In the genomic region with DNA sequence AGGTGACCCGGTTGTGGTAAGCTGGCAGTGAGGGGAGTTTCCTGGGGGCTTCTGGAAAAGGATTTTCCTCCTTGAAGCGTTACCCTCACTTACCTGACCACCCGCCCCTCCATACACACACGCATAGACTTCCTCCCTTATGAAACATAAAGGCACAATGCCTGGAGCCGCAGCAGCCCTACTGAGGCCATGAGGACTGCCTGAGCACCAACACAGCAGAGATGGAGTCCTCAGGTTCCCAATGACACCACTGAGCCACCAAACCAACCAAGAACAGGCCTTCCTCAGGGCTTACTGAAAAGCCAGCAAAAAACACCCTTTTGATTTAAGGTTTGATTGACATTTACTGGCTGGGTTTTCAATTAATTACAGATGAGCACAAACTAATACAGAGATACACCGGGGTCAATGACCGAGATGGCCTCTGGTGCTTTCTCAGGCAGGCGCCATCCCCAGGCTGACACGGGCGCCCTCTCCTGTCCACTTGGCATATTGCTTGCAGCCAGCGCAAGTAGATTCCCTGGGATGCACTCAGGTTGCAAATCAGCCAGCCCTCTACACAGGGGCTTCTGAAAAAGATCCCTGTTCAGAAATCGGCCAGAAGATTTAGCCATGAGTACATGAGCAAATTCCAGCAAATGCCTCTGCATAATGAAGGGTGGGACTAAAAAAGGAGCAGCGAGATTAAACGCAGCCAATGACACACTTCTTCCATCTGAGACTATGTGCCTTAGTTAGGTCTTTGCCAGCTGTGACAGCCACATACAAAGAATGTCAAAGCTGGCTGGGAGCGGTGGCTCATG, we compare ENCODE assay signal across 1 cellular context.
A peak's percentile ranks its signal among the peaks of the same experiment; 100 is the strongest.
TF ChIP-seq lines count a peak whose summit lies in the region.

No MANE protein-coding gene starts in this region.

TF ChIP-seq in K562, 482 proteins besides CTCF, POLR2A, EP300 and RAD21 (continues in another document):
- TF ChIP-seq, protein P1, sequence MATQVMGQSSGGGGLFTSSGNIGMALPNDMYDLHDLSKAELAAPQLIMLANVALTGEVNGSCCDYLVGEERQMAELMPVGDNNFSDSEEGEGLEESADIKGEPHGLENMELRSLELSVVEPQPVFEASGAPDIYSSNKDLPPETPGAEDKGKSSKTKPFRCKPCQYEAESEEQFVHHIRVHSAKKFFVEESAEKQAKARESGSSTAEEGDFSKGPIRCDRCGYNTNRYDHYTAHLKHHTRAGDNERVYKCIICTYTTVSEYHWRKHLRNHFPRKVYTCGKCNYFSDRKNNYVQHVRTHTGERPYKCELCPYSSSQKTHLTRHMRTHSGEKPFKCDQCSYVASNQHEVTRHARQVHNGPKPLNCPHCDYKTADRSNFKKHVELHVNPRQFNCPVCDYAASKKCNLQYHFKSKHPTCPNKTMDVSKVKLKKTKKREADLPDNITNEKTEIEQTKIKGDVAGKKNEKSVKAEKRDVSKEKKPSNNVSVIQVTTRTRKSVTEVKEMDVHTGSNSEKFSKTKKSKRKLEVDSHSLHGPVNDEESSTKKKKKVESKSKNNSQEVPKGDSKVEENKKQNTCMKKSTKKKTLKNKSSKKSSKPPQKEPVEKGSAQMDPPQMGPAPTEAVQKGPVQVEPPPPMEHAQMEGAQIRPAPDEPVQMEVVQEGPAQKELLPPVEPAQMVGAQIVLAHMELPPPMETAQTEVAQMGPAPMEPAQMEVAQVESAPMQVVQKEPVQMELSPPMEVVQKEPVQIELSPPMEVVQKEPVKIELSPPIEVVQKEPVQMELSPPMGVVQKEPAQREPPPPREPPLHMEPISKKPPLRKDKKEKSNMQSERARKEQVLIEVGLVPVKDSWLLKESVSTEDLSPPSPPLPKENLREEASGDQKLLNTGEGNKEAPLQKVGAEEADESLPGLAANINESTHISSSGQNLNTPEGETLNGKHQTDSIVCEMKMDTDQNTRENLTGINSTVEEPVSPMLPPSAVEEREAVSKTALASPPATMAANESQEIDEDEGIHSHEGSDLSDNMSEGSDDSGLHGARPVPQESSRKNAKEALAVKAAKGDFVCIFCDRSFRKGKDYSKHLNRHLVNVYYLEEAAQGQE (CRISPR knock-in tag; IDR thresholded peaks at IDR 0.05; ENCODE audit: low read depth): no peak
- TF ChIP-seq ZNF175 (CRISPR knock-in tag; IDR thresholded peaks at IDR 0.05; ENCODE audit: low read depth) (no peak), ETV6 (IDR thresholded peaks at IDR 0.05; ENCODE audit: borderline replicate concordance in 1 of 2, low read depth in 2 of 2, low read length in 1 of 2) (no peak), ETV6 (CRISPR knock-in tag; IDR thresholded peaks at IDR 0.05; ENCODE audit: borderline replicate concordance) (peak; percentile 32; the same call in 1 of the 2 replicates), BDP1 (IDR thresholded peaks at IDR 0.05; ENCODE audit: insufficient read depth, insufficient read length) (no peak), ZC3H8 (IDR thresholded peaks at IDR 0.05) (no peak), PURB (CRISPR knock-in tag; IDR thresholded peaks at IDR 0.05; ENCODE audit: low read depth) (no peak), RB1 (IDR thresholded peaks at IDR 0.05; ENCODE audit: low read depth) (0 out of 2 replicates have a peak, but pooled peaks have one; percentile 49), CHD2 (IDR thresholded peaks at IDR 0.05; ENCODE audit: low read depth, low read length) (no peak), HNRNPUL1 (IDR thresholded peaks at IDR 0.05; ENCODE audit: low read length) (no peak), KDM1A (IDR thresholded peaks at IDR 0.05) (no peak), HCFC1 (IDR thresholded peaks at IDR 0.05; ENCODE audit: low read depth, low read length) (no peak), PML (IDR thresholded peaks at IDR 0.05; ENCODE audit: low read length) (no peak), TEAD1 (CRISPR knock-in tag; IDR thresholded peaks at IDR 0.05) (peak in 1 of 2 experiments; percentile 41; a peak in 1 of 4 replicates), HLTF (IDR thresholded peaks at IDR 0.05) (no peak), CBFA2T2 (conservative IDR thresholded peaks at IDR 0.05) (no peak), RFX1 (IDR thresholded peaks at IDR 0.05) (no peak), TGIF2 (CRISPR knock-in tag; IDR thresholded peaks at IDR 0.05) (no peak), SMARCA5 (IDR thresholded peaks at IDR 0.05) (peak; percentile 74), ZNF644 (tag; IDR thresholded peaks at IDR 0.05; ENCODE audit: low read depth) (no peak), ZNF212 (CRISPR knock-in tag; IDR thresholded peaks at IDR 0.05) (no peak), JUND (IDR thresholded peaks at IDR 0.05; ENCODE audit: borderline replicate concordance, low read depth, low read length) (no peak), JUND (tag; IDR thresholded peaks at IDR 0.05; ENCODE audit: borderline replicate concordance, low read depth, low read length) (no peak), ZKSCAN3 (CRISPR knock-in tag; IDR thresholded peaks at IDR 0.05) (no peak), HNRNPH1 (optimal IDR thresholded peaks at IDR 0.05; ENCODE audit: low read depth, low read length) (no peak), ESRRA (IDR thresholded peaks at IDR 0.05; ENCODE audit: borderline replicate concordance, low read depth) (no peak), MYC (IDR thresholded peaks at IDR 0.05; ENCODE audit: low read depth, low read length) (0 out of 2 replicates have a peak, but pooled peaks have one; percentile 20), MYC (CRISPR knock-in tag; IDR thresholded peaks at IDR 0.05; ENCODE audit: borderline replicate concordance, low read depth) (no peak), ZNF586 (CRISPR knock-in tag; conservative IDR thresholded peaks at IDR 0.05) (no peak), YY1 (IDR thresholded peaks at IDR 0.05; ENCODE audit: borderline replicate concordance in 1 of 3, control insufficient read depth in 1 of 3, extremely low read depth in 1 of 3, insufficient read depth in 3 of 3, insufficient read length in 1 of 3, insufficient replicate concordance in 2 of 3, low read depth in 1 of 3, low read length in 2 of 3) (peak in 1 of 3 experiments; percentile 72)
- TF ChIP-seq, protein P2, sequence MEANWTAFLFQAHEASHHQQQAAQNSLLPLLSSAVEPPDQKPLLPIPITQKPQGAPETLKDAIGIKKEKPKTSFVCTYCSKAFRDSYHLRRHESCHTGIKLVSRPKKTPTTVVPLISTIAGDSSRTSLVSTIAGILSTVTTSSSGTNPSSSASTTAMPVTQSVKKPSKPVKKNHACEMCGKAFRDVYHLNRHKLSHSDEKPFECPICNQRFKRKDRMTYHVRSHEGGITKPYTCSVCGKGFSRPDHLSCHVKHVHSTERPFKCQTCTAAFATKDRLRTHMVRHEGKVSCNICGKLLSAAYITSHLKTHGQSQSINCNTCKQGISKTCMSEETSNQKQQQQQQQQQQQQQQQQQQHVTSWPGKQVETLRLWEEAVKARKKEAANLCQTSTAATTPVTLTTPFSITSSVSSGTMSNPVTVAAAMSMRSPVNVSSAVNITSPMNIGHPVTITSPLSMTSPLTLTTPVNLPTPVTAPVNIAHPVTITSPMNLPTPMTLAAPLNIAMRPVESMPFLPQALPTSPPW (CRISPR knock-in tag; IDR thresholded peaks at IDR 0.05): no peak
- TF ChIP-seq, protein P3, sequence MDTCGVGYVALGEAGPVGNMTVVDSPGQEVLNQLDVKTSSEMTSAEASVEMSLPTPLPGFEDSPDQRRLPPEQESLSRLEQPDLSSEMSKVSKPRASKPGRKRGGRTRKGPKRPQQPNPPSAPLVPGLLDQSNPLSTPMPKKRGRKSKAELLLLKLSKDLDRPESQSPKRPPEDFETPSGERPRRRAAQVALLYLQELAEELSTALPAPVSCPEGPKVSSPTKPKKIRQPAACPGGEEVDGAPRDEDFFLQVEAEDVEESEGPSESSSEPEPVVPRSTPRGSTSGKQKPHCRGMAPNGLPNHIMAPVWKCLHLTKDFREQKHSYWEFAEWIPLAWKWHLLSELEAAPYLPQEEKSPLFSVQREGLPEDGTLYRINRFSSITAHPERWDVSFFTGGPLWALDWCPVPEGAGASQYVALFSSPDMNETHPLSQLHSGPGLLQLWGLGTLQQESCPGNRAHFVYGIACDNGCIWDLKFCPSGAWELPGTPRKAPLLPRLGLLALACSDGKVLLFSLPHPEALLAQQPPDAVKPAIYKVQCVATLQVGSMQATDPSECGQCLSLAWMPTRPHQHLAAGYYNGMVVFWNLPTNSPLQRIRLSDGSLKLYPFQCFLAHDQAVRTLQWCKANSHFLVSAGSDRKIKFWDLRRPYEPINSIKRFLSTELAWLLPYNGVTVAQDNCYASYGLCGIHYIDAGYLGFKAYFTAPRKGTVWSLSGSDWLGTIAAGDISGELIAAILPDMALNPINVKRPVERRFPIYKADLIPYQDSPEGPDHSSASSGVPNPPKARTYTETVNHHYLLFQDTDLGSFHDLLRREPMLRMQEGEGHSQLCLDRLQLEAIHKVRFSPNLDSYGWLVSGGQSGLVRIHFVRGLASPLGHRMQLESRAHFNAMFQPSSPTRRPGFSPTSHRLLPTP (IDR thresholded peaks at IDR 0.05; ENCODE audit: borderline replicate concordance, extremely low read depth, insufficient read length): no peak
- TF ChIP-seq, protein P4, sequence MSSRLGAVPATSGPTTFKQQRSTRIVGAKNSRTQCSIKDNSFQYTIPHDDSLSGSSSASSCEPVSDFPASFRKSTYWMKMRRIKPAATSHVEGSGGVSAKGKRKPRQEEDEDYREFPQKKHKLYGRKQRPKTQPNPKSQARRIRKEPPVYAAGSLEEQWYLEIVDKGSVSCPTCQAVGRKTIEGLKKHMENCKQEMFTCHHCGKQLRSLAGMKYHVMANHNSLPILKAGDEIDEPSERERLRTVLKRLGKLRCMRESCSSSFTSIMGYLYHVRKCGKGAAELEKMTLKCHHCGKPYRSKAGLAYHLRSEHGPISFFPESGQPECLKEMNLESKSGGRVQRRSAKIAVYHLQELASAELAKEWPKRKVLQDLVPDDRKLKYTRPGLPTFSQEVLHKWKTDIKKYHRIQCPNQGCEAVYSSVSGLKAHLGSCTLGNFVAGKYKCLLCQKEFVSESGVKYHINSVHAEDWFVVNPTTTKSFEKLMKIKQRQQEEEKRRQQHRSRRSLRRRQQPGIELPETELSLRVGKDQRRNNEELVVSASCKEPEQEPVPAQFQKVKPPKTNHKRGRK (tag; IDR thresholded peaks at IDR 0.05): no peak
- TF ChIP-seq, protein P5, sequence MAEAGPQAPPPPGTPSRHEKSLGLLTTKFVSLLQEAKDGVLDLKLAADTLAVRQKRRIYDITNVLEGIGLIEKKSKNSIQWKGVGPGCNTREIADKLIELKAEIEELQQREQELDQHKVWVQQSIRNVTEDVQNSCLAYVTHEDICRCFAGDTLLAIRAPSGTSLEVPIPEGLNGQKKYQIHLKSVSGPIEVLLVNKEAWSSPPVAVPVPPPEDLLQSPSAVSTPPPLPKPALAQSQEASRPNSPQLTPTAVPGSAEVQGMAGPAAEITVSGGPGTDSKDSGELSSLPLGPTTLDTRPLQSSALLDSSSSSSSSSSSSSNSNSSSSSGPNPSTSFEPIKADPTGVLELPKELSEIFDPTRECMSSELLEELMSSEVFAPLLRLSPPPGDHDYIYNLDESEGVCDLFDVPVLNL (CRISPR knock-in tag; IDR thresholded peaks at IDR 0.05; ENCODE audit: low read depth): no peak
- TF ChIP-seq, protein P6, sequence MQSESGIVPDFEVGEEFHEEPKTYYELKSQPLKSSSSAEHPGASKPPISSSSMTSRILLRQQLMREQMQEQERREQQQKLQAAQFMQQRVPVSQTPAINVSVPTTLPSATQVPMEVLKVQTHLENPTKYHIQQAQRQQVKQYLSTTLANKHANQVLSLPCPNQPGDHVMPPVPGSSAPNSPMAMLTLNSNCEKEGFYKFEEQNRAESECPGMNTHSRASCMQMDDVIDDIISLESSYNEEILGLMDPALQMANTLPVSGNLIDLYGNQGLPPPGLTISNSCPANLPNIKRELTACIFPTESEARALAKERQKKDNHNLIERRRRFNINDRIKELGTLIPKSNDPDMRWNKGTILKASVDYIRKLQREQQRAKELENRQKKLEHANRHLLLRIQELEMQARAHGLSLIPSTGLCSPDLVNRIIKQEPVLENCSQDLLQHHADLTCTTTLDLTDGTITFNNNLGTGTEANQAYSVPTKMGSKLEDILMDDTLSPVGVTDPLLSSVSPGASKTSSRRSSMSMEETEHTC (IDR thresholded peaks at IDR 0.05): no peak
- TF ChIP-seq, protein P7, sequence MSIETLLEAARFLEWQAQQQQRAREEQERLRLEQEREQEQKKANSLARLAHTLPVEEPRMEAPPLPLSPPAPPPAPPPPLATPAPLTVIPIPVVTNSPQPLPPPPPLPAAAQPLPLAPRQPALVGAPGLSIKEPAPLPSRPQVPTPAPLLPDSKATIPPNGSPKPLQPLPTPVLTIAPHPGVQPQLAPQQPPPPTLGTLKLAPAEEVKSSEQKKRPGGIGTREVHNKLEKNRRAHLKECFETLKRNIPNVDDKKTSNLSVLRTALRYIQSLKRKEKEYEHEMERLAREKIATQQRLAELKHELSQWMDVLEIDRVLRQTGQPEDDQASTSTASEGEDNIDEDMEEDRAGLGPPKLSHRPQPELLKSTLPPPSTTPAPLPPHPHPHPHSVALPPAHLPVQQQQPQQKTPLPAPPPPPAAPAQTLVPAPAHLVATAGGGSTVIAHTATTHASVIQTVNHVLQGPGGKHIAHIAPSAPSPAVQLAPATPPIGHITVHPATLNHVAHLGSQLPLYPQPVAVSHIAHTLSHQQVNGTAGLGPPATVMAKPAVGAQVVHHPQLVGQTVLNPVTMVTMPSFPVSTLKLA (conservative IDR thresholded peaks at IDR 0.05): no peak
- TF ChIP-seq, protein P8, sequence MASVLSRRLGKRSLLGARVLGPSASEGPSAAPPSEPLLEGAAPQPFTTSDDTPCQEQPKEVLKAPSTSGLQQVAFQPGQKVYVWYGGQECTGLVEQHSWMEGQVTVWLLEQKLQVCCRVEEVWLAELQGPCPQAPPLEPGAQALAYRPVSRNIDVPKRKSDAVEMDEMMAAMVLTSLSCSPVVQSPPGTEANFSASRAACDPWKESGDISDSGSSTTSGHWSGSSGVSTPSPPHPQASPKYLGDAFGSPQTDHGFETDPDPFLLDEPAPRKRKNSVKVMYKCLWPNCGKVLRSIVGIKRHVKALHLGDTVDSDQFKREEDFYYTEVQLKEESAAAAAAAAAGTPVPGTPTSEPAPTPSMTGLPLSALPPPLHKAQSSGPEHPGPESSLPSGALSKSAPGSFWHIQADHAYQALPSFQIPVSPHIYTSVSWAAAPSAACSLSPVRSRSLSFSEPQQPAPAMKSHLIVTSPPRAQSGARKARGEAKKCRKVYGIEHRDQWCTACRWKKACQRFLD (CRISPR knock-in tag; IDR thresholded peaks at IDR 0.05): no peak
- TF ChIP-seq, protein P9, sequence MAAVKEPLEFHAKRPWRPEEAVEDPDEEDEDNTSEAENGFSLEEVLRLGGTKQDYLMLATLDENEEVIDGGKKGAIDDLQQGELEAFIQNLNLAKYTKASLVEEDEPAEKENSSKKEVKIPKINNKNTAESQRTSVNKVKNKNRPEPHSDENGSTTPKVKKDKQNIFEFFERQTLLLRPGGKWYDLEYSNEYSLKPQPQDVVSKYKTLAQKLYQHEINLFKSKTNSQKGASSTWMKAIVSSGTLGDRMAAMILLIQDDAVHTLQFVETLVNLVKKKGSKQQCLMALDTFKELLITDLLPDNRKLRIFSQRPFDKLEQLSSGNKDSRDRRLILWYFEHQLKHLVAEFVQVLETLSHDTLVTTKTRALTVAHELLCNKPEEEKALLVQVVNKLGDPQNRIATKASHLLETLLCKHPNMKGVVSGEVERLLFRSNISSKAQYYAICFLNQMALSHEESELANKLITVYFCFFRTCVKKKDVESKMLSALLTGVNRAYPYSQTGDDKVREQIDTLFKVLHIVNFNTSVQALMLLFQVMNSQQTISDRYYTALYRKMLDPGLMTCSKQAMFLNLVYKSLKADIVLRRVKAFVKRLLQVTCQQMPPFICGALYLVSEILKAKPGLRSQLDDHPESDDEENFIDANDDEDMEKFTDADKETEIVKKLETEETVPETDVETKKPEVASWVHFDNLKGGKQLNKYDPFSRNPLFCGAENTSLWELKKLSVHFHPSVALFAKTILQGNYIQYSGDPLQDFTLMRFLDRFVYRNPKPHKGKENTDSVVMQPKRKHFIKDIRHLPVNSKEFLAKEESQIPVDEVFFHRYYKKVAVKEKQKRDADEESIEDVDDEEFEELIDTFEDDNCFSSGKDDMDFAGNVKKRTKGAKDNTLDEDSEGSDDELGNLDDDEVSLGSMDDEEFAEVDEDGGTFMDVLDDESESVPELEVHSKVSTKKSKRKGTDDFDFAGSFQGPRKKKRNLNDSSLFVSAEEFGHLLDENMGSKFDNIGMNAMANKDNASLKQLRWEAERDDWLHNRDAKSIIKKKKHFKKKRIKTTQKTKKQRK (IDR thresholded peaks at IDR 0.05; ENCODE audit: borderline replicate concordance, low read depth, low read length): no peak
